ENCODE assay signal across 1 cellular context in the genomic region with DNA sequence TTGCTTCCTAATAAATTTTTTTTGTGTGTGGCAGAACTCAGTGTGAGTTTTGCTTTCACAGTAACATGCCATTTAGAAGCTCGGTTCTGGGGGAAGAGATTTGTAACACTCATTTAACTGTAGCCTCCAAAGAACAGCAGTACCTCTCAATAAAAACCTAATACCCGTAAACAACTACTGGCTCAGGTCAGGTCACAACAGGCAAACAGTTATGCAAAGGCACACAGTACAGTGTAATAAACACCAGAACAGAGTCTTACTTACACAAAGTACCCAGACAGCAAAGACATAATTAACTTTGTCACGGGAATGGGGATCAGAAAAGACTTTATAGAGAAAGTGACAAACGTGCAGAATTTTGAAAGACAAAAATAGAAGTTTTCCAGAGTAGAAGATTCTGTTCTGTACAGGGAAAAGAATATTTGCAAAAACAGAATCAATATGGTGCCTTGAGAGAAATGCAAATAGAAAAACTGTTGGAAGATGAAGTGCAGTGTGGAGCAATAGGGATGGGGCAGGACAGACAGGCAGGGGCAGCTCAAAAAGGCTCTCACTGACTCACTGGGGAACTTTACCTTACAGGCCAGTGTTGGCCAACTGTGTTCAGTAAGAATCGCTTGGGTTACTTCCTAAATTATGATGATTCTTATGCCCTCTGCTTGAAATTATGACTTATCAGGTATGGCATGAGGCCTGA.
TF ChIP-seq lines count a peak whose summit lies in the region.

No MANE protein-coding gene starts in this region.

TF ChIP-seq in A549, 52 proteins besides CTCF, POLR2A, EP300 and RAD21:
- TF ChIP-seq EHF (CRISPR knock-in tag; IDR thresholded peaks at IDR 0.05): no peak
- TF ChIP-seq HDAC2 (IDR thresholded peaks at IDR 0.05): no peak
- TF ChIP-seq FOXS1 (CRISPR knock-in tag; IDR thresholded peaks at IDR 0.05): no peak
- TF ChIP-seq RFX5 (IDR thresholded peaks at IDR 0.05): no peak
